Comparison of ENCODE assay signal across 17 cellular contexts in genomic region chr3:148512648-148513047, GRCh38.
DNase-seq lines count a peak whose midpoint lies in the region; ATAC-seq and TF ChIP-seq lines count a peak whose summit lies in the region.
"Had no signal": no experiment of that assay in that cellular context is flagged by ENCODE, and none has a peak within 500 bp of the region (broad histone marks: within the 10 kb centered on the region; RNA-seq: fewer than 3 reads in every experiment).

No MANE protein-coding gene starts in this region.

- TF ChIP-seq CTCF in SK-N-SH (IDR thresholded peaks at IDR 0.05) (no peak), fibroblast of mammary gland (conservative IDR thresholded peaks at IDR 0.05; ENCODE audit: control insufficient read depth, insufficient read depth, low read depth, low read length) (no peak), upper lobe of right lung (IDR thresholded peaks at IDR 0.05) (no peak)

- H3K27ac ChIP-seq in SK-N-SH (ENCODE audit: low read depth in 2 of 2, low read length in 1 of 2) (peak overlapping the region in 1 of 2 experiments; percentile 73; a peak in 2 of 4 replicates), upper lobe of right lung (no peak overlapping the region)
- H3K27ac ChIP-seq: 22Rv1, SJSA1 had no signal

- no peaks in the 10 kb centered on the region; the same call in 1 of the 2 replicates for H3K9me3 ChIP-seq in SK-N-SH
- no peaks in the 10 kb centered on the region for H3K9me3 ChIP-seq in upper lobe of right lung
- H3K9me3 ChIP-seq: SJSA1 had no signal

- H3K4me1 ChIP-seq in SK-N-SH (ENCODE audit: control insufficient read depth in 1 of 2, insufficient read depth in 2 of 2, low read depth in 1 of 2, low read length in 1 of 2) (peaks cover 0 to 4% of the 10 kb centered on the region in 2 experiments; a peak in 3 of 4 replicates), upper lobe of right lung (no peaks in the 10 kb centered on the region)
- H3K4me1 ChIP-seq: SJSA1 had no signal

- H3K36me3 ChIP-seq in SK-N-SH (replicated peaks in 1 of 2; ENCODE audit: control insufficient read depth in 1 of 2, insufficient read depth in 2 of 2, low read length in 1 of 2) (no peaks in the 10 kb centered on the region), upper lobe of right lung (no peaks in the 10 kb centered on the region)
- H3K36me3 ChIP-seq: SJSA1 had no signal

- H4K20me1 ChIP-seq in SK-N-SH (ENCODE audit: insufficient read depth): no peaks in the 10 kb centered on the region

- DNase-seq in SK-N-SH: no peak
- DNase-seq in amniotic epithelial cell (ENCODE audit: low read depth): peak; percentile 11
- peak; percentile 25 for DNase-seq in fibroblast of mammary gland (ENCODE audit: low read depth)
- no peak for DNase-seq in NK-92 (lab: John Stamatoyannopoulos, UW; ENCODE audit: unreplicated experiment)
- DNase-seq in stimulated activated CD4-positive, alpha-beta T cell treated with anti-CD3 and anti-CD28 coated beads, Interleukin-1b, Interleukin-23, amount 100 ng/mL, for 48 hours: no peak
- no peak for DNase-seq in upper lobe of right lung
- DNase-seq: DMS79 treated with DMSO at 0.1 percent for 48 hours, H7, KG1, NCI-H1417, NCI-H187 treated with DMSO at 0.1 percent for 48 hours, NCI-H2227 treated with DMSO at 0.1 percent for 48 hours, NCI-H524 treated with DMSO at 0.1 percent for 48 hours had no signal

- intact Hi-C loops in upper lobe of right lung (cut with DNase I): no loop called here

- H3F3A ChIP-seq in SK-N-SH (replicated peaks; ENCODE audit: insufficient read depth): peaks cover 12% of the 10 kb centered on the region

- CTCF ChIA-PET in SK-N-SH (lab: Yijun Ruan, JAX): no interaction called here

- POLR2A ChIA-PET in SK-N-SH (lab: Yijun Ruan, JAX): no interaction called here

- no peak for ATAC-seq in SK-N-SH treated with all-trans-retinoic acid at 6 μM for 48 hours
- no peak for ATAC-seq in upper lobe of right lung
- ATAC-seq in HG02588 (IDR thresholded peaks at IDR 0.05; ENCODE audit: unreplicated experiment): no peak

- no peaks in the 10 kb centered on the region for H3K79me2 ChIP-seq in SK-N-SH (ENCODE audit: insufficient read depth)

- TF ChIP-seq RAD21 in SK-N-SH (IDR thresholded peaks at IDR 0.05; ENCODE audit: low read length): no peak

- TF ChIP-seq EP300 in SK-N-SH (IDR thresholded peaks at IDR 0.05; ENCODE audit: borderline replicate concordance in 1 of 2, low read depth in 1 of 2, low read length in 1 of 2): no peak

- H3K4me3 ChIP-seq in SK-N-SH (ENCODE audit: low read depth in 2 of 2, low read length in 1 of 2) (no peak overlapping the region), fibroblast of mammary gland (ENCODE audit: control insufficient read depth, low read depth, low read length) (no peak overlapping the region), upper lobe of right lung (no peak overlapping the region)
- H3K4me3 ChIP-seq: SJSA1 had no signal

- no peak overlapping the region for H3K9ac ChIP-seq in SK-N-SH

- peak overlapping the region; percentile 19; the same call in 1 of the 2 replicates for H2AFZ ChIP-seq in SK-N-SH (ENCODE audit: low read depth)

- no peak overlapping the region for H3K4me2 ChIP-seq in SK-N-SH

- H3K27me3 ChIP-seq in SK-N-SH (ENCODE audit: insufficient read depth) (no peaks in the 10 kb centered on the region), upper lobe of right lung (no peaks in the 10 kb centered on the region)
- H3K27me3 ChIP-seq: SJSA1 had no signal

- no peaks in the 10 kb centered on the region; the same call in 1 of the 2 replicates for H3K9me2 ChIP-seq in SK-N-SH

TF ChIP-seq in SK-N-SH, 30 proteins besides CTCF, POLR2A, EP300 and RAD21 (continues in another document):
- no peak for TF ChIP-seq GABPA (IDR thresholded peaks at IDR 0.05; ENCODE audit: low read depth)
- TF ChIP-seq PBX3 (IDR thresholded peaks at IDR 0.05): no peak
- TF ChIP-seq TCF12 (IDR thresholded peaks at IDR 0.05): no peak
- TF ChIP-seq SMC3 (IDR thresholded peaks at IDR 0.05; ENCODE audit: low read depth, low read length): no peak
- TF ChIP-seq TEAD4 (IDR thresholded peaks at IDR 0.05; ENCODE audit: borderline replicate concordance, insufficient read depth): no peak
- no peak for TF ChIP-seq ZBTB33 (IDR thresholded peaks at IDR 0.05; ENCODE audit: borderline replicate concordance, low read depth)
- TF ChIP-seq USF2 (IDR thresholded peaks at IDR 0.05; ENCODE audit: borderline replicate concordance, low read depth, low read length): no peak
- no peak for TF ChIP-seq NFIC (IDR thresholded peaks at IDR 0.05; ENCODE audit: borderline replicate concordance)

TF ChIP-seq in SK-N-SH treated with all-trans-retinoic acid at 6 μM for 48 hours, 23 proteins besides CTCF, POLR2A, EP300 and RAD21:
- no peak for TF ChIP-seq SNAI2 (CRISPR knock-in tag; IDR thresholded peaks at IDR 0.05)
- TF ChIP-seq ARNTL (CRISPR knock-in tag; IDR thresholded peaks at IDR 0.05; ENCODE audit: borderline replicate concordance, low read depth): no peak
- TF ChIP-seq ZC3H10 (CRISPR knock-in tag; IDR thresholded peaks at IDR 0.05): no peak
- no peak for TF ChIP-seq TCF4 (CRISPR knock-in tag; IDR thresholded peaks at IDR 0.05; ENCODE audit: borderline replicate concordance)
- TF ChIP-seq ZNF8 (CRISPR knock-in tag; IDR thresholded peaks at IDR 0.05): no peak
- TF ChIP-seq OSR1 (CRISPR knock-in tag; IDR thresholded peaks at IDR 0.05): no peak
- no peak for TF ChIP-seq BACH2 (CRISPR knock-in tag; IDR thresholded peaks at IDR 0.05; ENCODE audit: borderline replicate concordance)
- TF ChIP-seq ZFP3 (CRISPR knock-in tag; IDR thresholded peaks at IDR 0.05): no peak
- no peak for TF ChIP-seq CSRNP3 (CRISPR knock-in tag; IDR thresholded peaks at IDR 0.05)
- TF ChIP-seq POU6F1 (CRISPR knock-in tag; IDR thresholded peaks at IDR 0.05; ENCODE audit: borderline replicate concordance, low read depth): no peak
TF ChIP-seq in SK-N-SH treated with all-trans-retinoic acid at 6 μM for 48 hours: peak in this region for 0.

Comparison
In these comparisons a context has a peak if more than half of its experiments do, and no peak if none do; other contexts are left out.
1. DNase-seq: peak in amniotic epithelial cell (single experiment) and fibroblast of mammary gland (single experiment); none in SK-N-SH (single experiment), NK-92 (single experiment), stimulated activated CD4-positive, alpha-beta T cell treated with anti-CD3 and anti-CD28 coated beads, Interleukin-1b, Interleukin-23, amount 100 ng/mL, for 48 hours (single experiment) and upper lobe of right lung (single experiment).